8 cellular contexts compared by ENCODE assay signal in the genomic region with DNA sequence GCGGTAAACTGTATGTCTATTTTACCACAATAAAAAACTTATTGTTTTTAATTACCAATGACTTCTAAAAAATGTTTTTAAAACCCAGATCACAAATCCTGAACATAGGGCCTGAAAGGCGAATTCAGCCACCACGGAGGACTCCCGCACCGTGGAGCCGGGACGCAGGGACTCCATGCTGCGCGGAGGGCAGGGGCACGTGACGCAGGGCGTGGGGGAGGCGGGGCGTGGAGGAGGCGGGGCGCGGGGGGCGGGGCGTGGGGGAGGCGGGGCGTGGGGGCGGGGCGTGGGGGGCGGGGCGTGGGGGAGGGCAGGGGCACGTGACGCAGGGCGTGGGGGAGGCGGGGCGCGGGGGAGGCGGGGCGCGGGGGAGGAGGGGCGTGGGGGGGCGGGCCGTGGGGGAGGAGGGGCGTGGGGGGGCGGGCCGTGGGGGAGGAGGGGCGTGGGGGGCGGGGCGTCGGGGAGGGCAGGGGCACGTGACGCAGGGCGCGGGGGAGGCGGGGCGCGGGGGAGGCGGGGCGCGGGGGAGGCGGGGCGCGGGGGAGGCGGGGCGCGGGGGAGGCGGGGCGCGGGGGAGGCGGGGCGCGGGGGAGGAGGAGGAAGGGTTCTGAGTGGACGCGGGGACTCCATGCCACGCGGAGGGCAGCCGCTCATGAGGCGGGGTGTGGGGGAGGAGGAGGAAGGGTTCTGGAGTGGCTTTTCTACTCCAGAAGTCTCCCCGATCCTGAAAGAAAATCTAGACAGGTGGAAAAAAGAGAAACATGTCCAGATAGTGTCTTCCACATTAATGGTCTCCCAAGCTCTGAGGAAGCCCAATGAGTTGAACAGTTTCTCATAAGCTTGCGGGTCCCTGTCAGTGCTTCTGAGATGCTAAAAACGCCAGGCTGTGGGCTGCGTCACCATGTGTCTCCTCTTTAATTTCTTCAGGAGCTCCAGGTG. TPM values are rescaled to one million over a fixed set of nuclear protein-coding genes. Genes with fewer than 3 reads are reported as not detected.
A peak's percentile ranks its signal among the peaks of the same experiment; 100 is the strongest.
DNase-seq lines count a peak whose midpoint lies in the region; ATAC-seq, FAIRE-seq and TF ChIP-seq lines count a peak whose summit lies in the region.

No MANE protein-coding gene starts in this region.

- H3K4me3 Mint-ChIP-seq in T-helper 1 cell treated with Interleukin-12 subunit alpha and Interleukin-12 subunit beta and Interleukin-4 antibody, amounts not matched to agents 30 μg/mL and 1 μg/mL, for 36 hours = peak overlapping the region; percentile 54
- H3K4me3 Mint-ChIP-seq in progenitor cell of endocrine pancreas (ENCODE audit: low read depth) = peak overlapping the region; percentile 71

- peaks cover 21% of the 10 kb centered on the region for H3K9me3 Mint-ChIP-seq in T-helper 1 cell treated with Interleukin-12 subunit alpha and Interleukin-12 subunit beta and Interleukin-4 antibody, amounts not matched to agents 30 μg/mL and 1 μg/mL, for 36 hours
- no peaks in the 10 kb centered on the region for H3K9me3 Mint-ChIP-seq in progenitor cell of endocrine pancreas (ENCODE audit: low read depth)

- H3K4me1 ChIP-seq in BE2C = peaks cover 27% of the 10 kb centered on the region

- peaks cover 47% of the 10 kb centered on the region for H3K27me3 Mint-ChIP-seq in T-helper 1 cell treated with Interleukin-12 subunit alpha and Interleukin-12 subunit beta and Interleukin-4 antibody, amounts not matched to agents 30 μg/mL and 1 μg/mL, for 36 hours (ENCODE audit: low read depth)
- H3K27me3 Mint-ChIP-seq in progenitor cell of endocrine pancreas = peaks cover 31% of the 10 kb centered on the region

- peak overlapping the region; percentile 47 for H3K4me3 ChIP-seq in BE2C (ENCODE audit: low read depth, low read length)

- ATAC-seq in left ventricle myocardium superior = peak; percentile 85

- intact Hi-C loops in left ventricle myocardium superior (cut with micrococcal nuclease) = no loop called here

- H3K9me3 ChIP-seq in BE2C = no peaks in the 10 kb centered on the region; the same call in 1 of the 2 replicates

- no peak for FAIRE-seq in urothelium cell line (lab: Jason Lieb, UNC)

- peak overlapping the region; percentile 59 for H3K27ac ChIP-seq in angular gyrus (ENCODE audit: low read depth, low read length)

- peak overlapping the region; percentile 71 for H3K27ac Mint-ChIP-seq in T-helper 1 cell treated with Interleukin-12 subunit alpha and Interleukin-12 subunit beta and Interleukin-4 antibody, amounts not matched to agents 30 μg/mL and 1 μg/mL, for 36 hours
- H3K27ac Mint-ChIP-seq in progenitor cell of endocrine pancreas = peak overlapping the region; percentile 92

- DNase-seq in BE2C (peak; percentile 85), GM19240 (ENCODE audit: insufficient read length, low spot score) (peak; percentile 51), KBM-7 (peak; percentile 65), left ventricle myocardium superior (peak; percentile 90), progenitor cell of endocrine pancreas (ENCODE audit: low spot score, unreplicated experiment) (peak; percentile 51), urothelium cell line (ENCODE audit: low spot score) (peak; percentile 85)

- peaks cover 11% of the 10 kb centered on the region for H3K4me1 Mint-ChIP-seq in T-helper 1 cell treated with Interleukin-12 subunit alpha and Interleukin-12 subunit beta and Interleukin-4 antibody, amounts not matched to agents 30 μg/mL and 1 μg/mL, for 36 hours (ENCODE audit: low read depth)
- H3K4me1 Mint-ChIP-seq in progenitor cell of endocrine pancreas (ENCODE audit: low read depth) = peaks cover 16% of the 10 kb centered on the region

- no peaks in the 10 kb centered on the region for H3K36me3 ChIP-seq in BE2C

- peaks cover 21% of the 10 kb centered on the region for H3K36me3 Mint-ChIP-seq in T-helper 1 cell treated with Interleukin-12 subunit alpha and Interleukin-12 subunit beta and Interleukin-4 antibody, amounts not matched to agents 30 μg/mL and 1 μg/mL, for 36 hours (ENCODE audit: low read depth)
- H3K36me3 Mint-ChIP-seq in progenitor cell of endocrine pancreas (ENCODE audit: insufficient read depth) = no peaks in the 10 kb centered on the region

- in situ Hi-C loops in KBM-7 (cut with MboI; ENCODE audit: low pct_unique_long_range_greater_than_20kb, low sequenced_read_pairs) = no loop called here

- TF ChIP-seq CTCF in BE2C (IDR thresholded peaks at IDR 0.05; ENCODE audit: low read depth, low read length) (no peak), progenitor cell of endocrine pancreas (IDR thresholded peaks at IDR 0.05; ENCODE audit: unreplicated experiment) (no peak)

- H3K27me3 ChIP-seq in BE2C = no peaks in the 10 kb centered on the region

RNA-seq across cellular contexts. Expression of gene PROZ, which starts 4.4 kb away (rescaled TPM):
- 0.97 TPM for polyA plus RNA-seq in BE2C (2012; ENCODE audit: insufficient read depth, insufficient read length, low read depth)
- total RNA-seq in left ventricle myocardium superior = not detected
- not detected in 2 replicates for total RNA-seq in progenitor cell of endocrine pancreas

RNA-seq across cellular contexts. Expression of gene F10, which starts 31.5 kb away (rescaled TPM):
- 3.6 TPM for polyA plus RNA-seq in BE2C (2012; ENCODE audit: insufficient read depth, insufficient read length, low read depth)
- total RNA-seq in left ventricle myocardium superior (7.1 TPM), progenitor cell of endocrine pancreas (29.7 and 30.2 TPM in 2 replicates)

RNA-seq across cellular contexts. Expression of gene F7, which starts 48.5 kb away (rescaled TPM):
- polyA plus RNA-seq in BE2C (2012; ENCODE audit: insufficient read depth, insufficient read length, low read depth) = 1.6 TPM
- not detected for total RNA-seq in left ventricle myocardium superior
- 5.7 and 7.3 TPM in 2 replicates for total RNA-seq in progenitor cell of endocrine pancreas

RNA-seq across cellular contexts. Expression of gene PCID2, which starts 54.4 kb away (rescaled TPM):
- 49.4 TPM for polyA plus RNA-seq in BE2C (2012; ENCODE audit: insufficient read depth, insufficient read length, low read depth)
- 61.3 TPM for total RNA-seq in left ventricle myocardium superior
- total RNA-seq in progenitor cell of endocrine pancreas = 52.1 and 58.7 TPM in 2 replicates

RNA-seq across cellular contexts. Expression of gene CUL4A, which starts 55.3 kb away (rescaled TPM):
- polyA plus RNA-seq in BE2C (2012; ENCODE audit: insufficient read depth, insufficient read length, low read depth) = 82.5 TPM
- total RNA-seq in left ventricle myocardium superior (160 TPM), progenitor cell of endocrine pancreas (75.8 and 77.1 TPM in 2 replicates)

Comparison
In these comparisons a context has a peak if more than half of its experiments do, and no peak if none do; other contexts are left out.
1. Peak in every context shown above with its lines: DNase-seq, ATAC-seq, H3K4me3 ChIP-seq and H3K27ac ChIP-seq.